ENCODE assay signal across 1 cellular context in genomic region chr1:38858833-38859560, GRCh38.
TF ChIP-seq lines count a peak whose summit lies in the region.

No MANE protein-coding gene starts in this region.

TF ChIP-seq in HepG2, 621 proteins besides CTCF, POLR2A, EP300 and RAD21 (continued from another document):
- no peak for TF ChIP-seq GLMP (CRISPR knock-in tag; IDR thresholded peaks at IDR 0.05; ENCODE audit: borderline replicate concordance)
- no peak for TF ChIP-seq CBX2 (IDR thresholded peaks at IDR 0.05; ENCODE audit: low read depth, low read length)
- no peak for TF ChIP-seq CBX2 (CRISPR knock-in tag; IDR thresholded peaks at IDR 0.05; ENCODE audit: low read depth)
- no peak for TF ChIP-seq HNF4G (IDR thresholded peaks at IDR 0.05; ENCODE audit: borderline replicate concordance, low read depth, low read length)
- TF ChIP-seq HNF4G (CRISPR knock-in tag; IDR thresholded peaks at IDR 0.05; ENCODE audit: borderline replicate concordance, low read depth): no peak
- TF ChIP-seq ZNF329 (CRISPR knock-in tag; IDR thresholded peaks at IDR 0.05; ENCODE audit: low read depth): no peak
- TF ChIP-seq XRCC5 (optimal IDR thresholded peaks at IDR 0.05; ENCODE audit: low read length): no peak
- TF ChIP-seq ZBTB42 (CRISPR knock-in tag; IDR thresholded peaks at IDR 0.05): no peak
- no peak for TF ChIP-seq BHLHE40 (IDR thresholded peaks at IDR 0.05; ENCODE audit: low read length)
- TF ChIP-seq SMYD3 (CRISPR knock-in tag; IDR thresholded peaks at IDR 0.05): peak; percentile 21; the same call in 1 of the 2 replicates
- TF ChIP-seq ZNF773 (CRISPR knock-in tag; IDR thresholded peaks at IDR 0.05; ENCODE audit: borderline replicate concordance): no peak
- no peak for TF ChIP-seq TP53 (CRISPR knock-in tag; conservative IDR thresholded peaks at IDR 0.05)
- no peak; the same call in 1 of the 2 replicates for TF ChIP-seq ZNF276 (CRISPR knock-in tag; IDR thresholded peaks at IDR 0.05; ENCODE audit: low read depth)
- TF ChIP-seq FUBP1 (CRISPR knock-in tag; IDR thresholded peaks at IDR 0.05; ENCODE audit: borderline replicate concordance): no peak
- TF ChIP-seq PAWR (CRISPR knock-in tag; IDR thresholded peaks at IDR 0.05; ENCODE audit: borderline replicate concordance): no peak
- TF ChIP-seq CC2D1A (CRISPR knock-in tag; IDR thresholded peaks at IDR 0.05): no peak
- TF ChIP-seq GTF2F1 (IDR thresholded peaks at IDR 0.05; ENCODE audit: low read length): no peak
- TF ChIP-seq ZNF33A (CRISPR knock-in tag; IDR thresholded peaks at IDR 0.05; ENCODE audit: borderline replicate concordance): no peak
- TF ChIP-seq CSRNP1 (CRISPR knock-in tag; IDR thresholded peaks at IDR 0.05): 0 out of 2 replicates have a peak, but pooled peaks have one; percentile 51
- TF ChIP-seq THAP7 (CRISPR knock-in tag; IDR thresholded peaks at IDR 0.05): no peak
- no peak for TF ChIP-seq HOXA9 (CRISPR knock-in tag; IDR thresholded peaks at IDR 0.05; ENCODE audit: borderline replicate concordance)
- TF ChIP-seq EEA1 (CRISPR knock-in tag; IDR thresholded peaks at IDR 0.05; ENCODE audit: borderline replicate concordance): no peak
- TF ChIP-seq HMG20A (CRISPR knock-in tag; IDR thresholded peaks at IDR 0.05; ENCODE audit: borderline replicate concordance): no peak
- no peak; the same call in 1 of the 2 replicates for TF ChIP-seq ZNF788 (CRISPR knock-in tag; IDR thresholded peaks at IDR 0.05; ENCODE audit: borderline replicate concordance)
